In genomic region chr17:17354560-17355357, GRCh38 we compare ENCODE assay signal across 9 cellular contexts. TPM values are rescaled to one million over a fixed set of nuclear protein-coding genes. Genes with fewer than 3 reads are reported as not detected.
DNase-seq lines count a peak whose midpoint lies in the region; ATAC-seq and TF ChIP-seq lines count a peak whose summit lies in the region.
"Had no signal": no experiment of that assay in that cellular context is flagged by ENCODE, and none has a peak within 500 bp of the region (broad histone marks: within the 10 kb centered on the region; RNA-seq: fewer than 3 reads in every experiment).

No MANE protein-coding gene starts in this region.

- intact Hi-C loops in gastrocnemius medialis (cut with DNase I; ENCODE audit: low total_unique reads), result loop anchor here (1.0 to 5.0 kb wide), 4 partner anchors 123 to 287 kb away; partner anchors contain the start of genes MED9 and PEMT

- H3K27ac ChIP-seq in right atrium auricular region (no peak overlapping the region), gastrocnemius medialis (no peak overlapping the region)
- H3K27ac ChIP-seq: epithelial cell of prostate had no signal

- POLR2A ChIA-PET in GM10248 (lab: Yijun Ruan, JAX), result no interaction called here

- no peak overlapping the region for H3K27ac Mint-ChIP-seq in T-helper 2 cell treated with Interferon-gamma antibody and Interleukin-4, amounts not matched to agents 5 μg/mL and 100 μg/mL, for 36 hours

- in situ Hi-C loops in gastrocnemius medialis (cut with MboI; ENCODE audit: low sequenced_read_pairs in 4 of 4), result loop anchor here (5.0 to 10.0 kb wide), 6 partner anchors 120 to 288 kb away; partner anchors contain the start of genes RASD1 (in 2 of the 4) and MED9 (in 1 of the 4)

- no peaks in the 10 kb centered on the region for H3K4me1 Mint-ChIP-seq in T-helper 2 cell treated with Interferon-gamma antibody and Interleukin-4, amounts not matched to agents 5 μg/mL and 100 μg/mL, for 36 hours (ENCODE audit: low read depth)

- H3K9me3 ChIP-seq in right atrium auricular region (no peaks in the 10 kb centered on the region), gastrocnemius medialis (no peaks in the 10 kb centered on the region)

- DNase-seq in GM10248 (ENCODE audit: extremely low spot score), result peak; percentile 90
- DNase-seq in NCI-H1436 treated with DMSO at 0.1 percent for 48 hours (lab: John Stamatoyannopoulos, UW), result peak; percentile 49
- DNase-seq in T-helper 2 cell treated with Interferon-gamma antibody and Interleukin-4, amounts not matched to agents 5 μg/mL and 100 μg/mL, for 36 hours (ENCODE audit: low spot score), result peak; percentile 65
- peak; percentile 42 for DNase-seq in amniotic epithelial cell (ENCODE audit: low read depth)
- DNase-seq in right atrium auricular region (ENCODE audit: low spot score), result peak; percentile 79
- DNase-seq in gastrocnemius medialis, result peak; percentile 34 to 59

- CTCF ChIA-PET in GM10248 (lab: Yijun Ruan, JAX), result interaction anchor here (0.6 to 13.5 kb wide), 34 partner anchors 8 to 437 kb away, joined by 3 to 168 read pairs (median 4); partner anchors contain the start of gene RASD1

- ATAC-seq in gastrocnemius medialis (peak; percentile 56 to 63), GM19397 (IDR thresholded peaks at IDR 0.05; ENCODE audit: unreplicated experiment) (no peak), HG03442 (IDR thresholded peaks at IDR 0.05; ENCODE audit: unreplicated experiment) (no peak)

- H3K27me3 Mint-ChIP-seq in T-helper 2 cell treated with Interferon-gamma antibody and Interleukin-4, amounts not matched to agents 5 μg/mL and 100 μg/mL, for 36 hours (ENCODE audit: low read depth), result peaks cover 3% of the 10 kb centered on the region

- no peak overlapping the region for H3K4me3 Mint-ChIP-seq in T-helper 2 cell treated with Interferon-gamma antibody and Interleukin-4, amounts not matched to agents 5 μg/mL and 100 μg/mL, for 36 hours

- H3K36me3 ChIP-seq in right atrium auricular region (no peaks in the 10 kb centered on the region), gastrocnemius medialis (no peaks in the 10 kb centered on the region)

- no peaks in the 10 kb centered on the region for H3K36me3 Mint-ChIP-seq in T-helper 2 cell treated with Interferon-gamma antibody and Interleukin-4, amounts not matched to agents 5 μg/mL and 100 μg/mL, for 36 hours (ENCODE audit: low read depth)

- no peak for TF ChIP-seq POLR2A in gastrocnemius medialis (IDR thresholded peaks at IDR 0.05)

- H3K27me3 ChIP-seq in right atrium auricular region (no peaks in the 10 kb centered on the region), gastrocnemius medialis (no peaks in the 10 kb centered on the region)

- no peaks in the 10 kb centered on the region for H3K9me3 Mint-ChIP-seq in T-helper 2 cell treated with Interferon-gamma antibody and Interleukin-4, amounts not matched to agents 5 μg/mL and 100 μg/mL, for 36 hours

- H3K4me1 ChIP-seq in right atrium auricular region (peaks cover 0 to 27% of the 10 kb centered on the region in 2 donors), gastrocnemius medialis (peaks cover 0 to 5% of the 10 kb centered on the region in 2 donors)

- H3K4me3 ChIP-seq in right atrium auricular region, result no peak overlapping the region
- no peak overlapping the region for H3K4me3 ChIP-seq in gastrocnemius medialis

- TF ChIP-seq CTCF in GM10248 (IDR thresholded peaks at IDR 0.05; ENCODE audit: control extremely low read depth, extremely low read depth, low read depth, missing control alignments) (peak; percentile 81), right atrium auricular region (IDR thresholded peaks at IDR 0.05) (peak; percentile 68 to 92), gastrocnemius medialis (IDR thresholded peaks at IDR 0.05 in 4 of 5, conservative IDR thresholded peaks at IDR 0.05 in 1 of 5) (peak; percentile 80 to 96 (median 94))

RNA-seq across cellular contexts. Expression of gene NT5M, which starts 51.6 kb away (rescaled TPM):
- total RNA-seq in right atrium auricular region (1 to 10 TPM; 4.3 to 6.7 TPM), gastrocnemius medialis (10 to 100 TPM in 2 of 4 donors, 1 to 10 TPM in 2; 3.7 to 15.7 (median 8.0) TPM)

Comparison
In these comparisons a context has a peak if more than half of its experiments do, and no peak if none do; other contexts are left out.
1. ATAC-seq: peak in gastrocnemius medialis (2 of 2); none in GM19397 (single experiment) and HG03442 (single experiment).
2. Peak in every context shown above with its lines, with median percentiles within 50 percentile points of each other: DNase-seq and CTCF ChIP-seq.